Comparison of ENCODE assay signal across 4 cellular contexts in the genomic region with DNA sequence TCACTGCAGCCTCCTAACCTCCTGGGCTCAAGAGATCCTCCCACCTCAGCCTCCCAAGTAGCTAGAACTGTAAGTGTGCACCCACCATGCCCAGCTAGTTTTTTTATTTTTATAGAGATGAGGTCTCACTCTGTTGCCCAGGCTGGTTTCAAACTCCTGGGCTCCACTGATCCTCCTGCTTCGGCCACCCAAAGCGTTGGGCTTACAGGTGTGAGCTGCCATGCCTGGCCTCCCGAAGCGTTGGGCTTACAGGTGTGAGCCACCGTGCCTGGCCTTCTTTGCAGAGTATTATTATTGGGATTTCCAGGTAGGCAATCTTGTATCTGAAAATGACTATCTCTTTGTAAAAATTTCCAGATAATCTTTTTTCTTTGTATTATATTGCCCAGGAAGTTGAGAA.
"Had no signal": no experiment of that assay in that cellular context is flagged by ENCODE, and none has a peak within 500 bp of the region (broad histone marks: within the 10 kb centered on the region; RNA-seq: fewer than 3 reads in every experiment).

No MANE protein-coding gene starts in this region.

- H3K4me3 ChIP-seq: GM23338 had no signal

- H3K4me3 Mint-ChIP-seq: GM23338, H9, IgD-negative memory B cell had no signal

- ATAC-seq: GM23338 had no signal

- H3K27ac Mint-ChIP-seq: GM23338, IgD-negative memory B cell had no signal

- DNase-seq: H9, HCEC 1CT had no signal

- H3K9me3 Mint-ChIP-seq: GM23338, H9, IgD-negative memory B cell had no signal

- H3K27me3 Mint-ChIP-seq: IgD-negative memory B cell had no signal

- H3K4me2 ChIP-seq: GM23338 had no signal

- H2AFZ ChIP-seq: GM23338 had no signal
